ENCODE assay signal across 12 cellular contexts in genomic region chr12:40232602-40233001, GRCh38. TPM values are rescaled to one million over a fixed set of nuclear protein-coding genes. Genes with fewer than 3 reads are reported as not detected.
DNase-seq lines count a peak whose midpoint lies in the region; ATAC-seq lines count a peak whose summit lies in the region.
"Had no signal": no experiment of that assay in that cellular context is flagged by ENCODE, and none has a peak within 500 bp of the region (broad histone marks: within the 10 kb centered on the region; RNA-seq: fewer than 3 reads in every experiment).

No MANE protein-coding gene starts in this region.

- CTCF ChIA-PET in activated CD4-positive, alpha-beta memory T cell treated with anti-CD3 and anti-CD28 coated beads for 36 hours (lab: Charles Lee) = no interaction called here
- CTCF ChIA-PET in T-cell (lab: Charles Lee) = no interaction called here

- intact Hi-C loops in activated CD4-positive, alpha-beta memory T cell treated with anti-CD3 and anti-CD28 coated beads for 36 hours (cut with micrococcal nuclease) = no loop called here

- H3K9me3 Mint-ChIP-seq in stimulated activated naive B cell treated with anti-CD40 and anti-IgM and Interleukin-4, amounts not matched to agents 10 μg/mL and 1 μg/mL and 100 μg/mL, for 72 hours = peaks cover 0 to 4% of the 10 kb centered on the region in 2 donors
- H3K9me3 Mint-ChIP-seq in activated CD4-positive, alpha-beta memory T cell treated with anti-CD3 and anti-CD28 coated beads for 36 hours = no peaks in the 10 kb centered on the region
- H3K9me3 Mint-ChIP-seq in T-cell = peaks cover 0 to 3% (median 0%) of the 10 kb centered on the region in 3 donors
- H3K9me3 Mint-ChIP-seq: central memory CD8-positive, alpha-beta T cell; mesothelial cell of epicardium had no signal

- no peak for DNase-seq in stimulated activated naive B cell treated with anti-CD40 and anti-IgM and Interleukin-4, amounts not matched to agents 10 μg/mL and 1 μg/mL and 100 μg/mL, for 72 hours
- no peak for DNase-seq in AG08395 (ENCODE audit: low spot score)
- no peak for DNase-seq in activated CD4-positive, alpha-beta memory T cell treated with anti-CD3 and anti-CD28 coated beads for 36 hours
- no peak for DNase-seq in T-cell
- DNase-seq: activated T-cell treated with anti-CD3 and anti-CD28 coated beads, Interleukin-2, amount 50 U/mL, for 1 hour; foreskin melanocyte; substantia nigra had no signal

- ATAC-seq in GM19043 (IDR thresholded peaks at IDR 0.05; ENCODE audit: low read depth, unreplicated experiment) = peak; percentile 40
- peak; percentile 46 for ATAC-seq in HG02623 (IDR thresholded peaks at IDR 0.05; ENCODE audit: unreplicated experiment)
- peak; percentile 44 for ATAC-seq in HG03565 (IDR thresholded peaks at IDR 0.05; ENCODE audit: unreplicated experiment)
- peak; percentile 86 to 90 for ATAC-seq in stimulated activated naive B cell treated with anti-CD40 and anti-IgM and Interleukin-4, amounts not matched to agents 10 μg/mL and 1 μg/mL and 100 μg/mL, for 72 hours (replicated peaks)
- ATAC-seq in T-cell (replicated peaks in 1 of 4) = no peak

- peak overlapping the region; percentile 25 for H3K27ac Mint-ChIP-seq in stimulated activated naive B cell treated with anti-CD40 and anti-IgM and Interleukin-4, amounts not matched to agents 10 μg/mL and 1 μg/mL and 100 μg/mL, for 72 hours
- no peak overlapping the region for H3K27ac Mint-ChIP-seq in activated CD4-positive, alpha-beta memory T cell treated with anti-CD3 and anti-CD28 coated beads for 36 hours
- H3K27ac Mint-ChIP-seq in T-cell = no peak overlapping the region
- H3K27ac Mint-ChIP-seq: mesothelial cell of epicardium had no signal

- H3K27me3 Mint-ChIP-seq in stimulated activated naive B cell treated with anti-CD40 and anti-IgM and Interleukin-4, amounts not matched to agents 10 μg/mL and 1 μg/mL and 100 μg/mL, for 72 hours = no peaks in the 10 kb centered on the region
- H3K27me3 Mint-ChIP-seq in activated CD4-positive, alpha-beta memory T cell treated with anti-CD3 and anti-CD28 coated beads for 36 hours = peaks cover 4% of the 10 kb centered on the region
- H3K27me3 Mint-ChIP-seq in T-cell = peaks cover 4 to 6% of the 10 kb centered on the region in 2 donors
- H3K27me3 Mint-ChIP-seq: central memory CD8-positive, alpha-beta T cell had no signal

- peaks cover 31 to 59% of the 10 kb centered on the region in 2 donors for H3K4me1 Mint-ChIP-seq in stimulated activated naive B cell treated with anti-CD40 and anti-IgM and Interleukin-4, amounts not matched to agents 10 μg/mL and 1 μg/mL and 100 μg/mL, for 72 hours
- H3K4me1 Mint-ChIP-seq in activated CD4-positive, alpha-beta memory T cell treated with anti-CD3 and anti-CD28 coated beads for 36 hours (ENCODE audit: low read depth) = no peaks in the 10 kb centered on the region
- H3K4me1 Mint-ChIP-seq in T-cell = no peaks in the 10 kb centered on the region
- H3K4me1 Mint-ChIP-seq: central memory CD8-positive, alpha-beta T cell; mesothelial cell of epicardium had no signal

- peaks cover 31 to 42% of the 10 kb centered on the region in 2 donors for H3K36me3 Mint-ChIP-seq in stimulated activated naive B cell treated with anti-CD40 and anti-IgM and Interleukin-4, amounts not matched to agents 10 μg/mL and 1 μg/mL and 100 μg/mL, for 72 hours
- no peaks in the 10 kb centered on the region for H3K36me3 Mint-ChIP-seq in activated CD4-positive, alpha-beta memory T cell treated with anti-CD3 and anti-CD28 coated beads for 36 hours
- no peaks in the 10 kb centered on the region for H3K36me3 Mint-ChIP-seq in T-cell
- H3K36me3 Mint-ChIP-seq: mesothelial cell of epicardium had no signal

- POLR2A ChIA-PET in activated CD4-positive, alpha-beta memory T cell treated with anti-CD3 and anti-CD28 coated beads for 36 hours (lab: Charles Lee) = no interaction called here
- POLR2A ChIA-PET in T-cell (lab: Charles Lee) = no interaction called here

- H3K4me3 Mint-ChIP-seq in stimulated activated naive B cell treated with anti-CD40 and anti-IgM and Interleukin-4, amounts not matched to agents 10 μg/mL and 1 μg/mL and 100 μg/mL, for 72 hours = peak overlapping the region; percentile 32
- no peak overlapping the region for H3K4me3 Mint-ChIP-seq in activated CD4-positive, alpha-beta memory T cell treated with anti-CD3 and anti-CD28 coated beads for 36 hours
- no peak overlapping the region for H3K4me3 Mint-ChIP-seq in T-cell
- H3K4me3 Mint-ChIP-seq: central memory CD8-positive, alpha-beta T cell; mesothelial cell of epicardium had no signal

RNA-seq across cellular contexts. Expression of gene LRRK2, which starts 7.8 kb away (rescaled TPM):
- under 1 TPM in 1 of 2 experiments, not detected in 1; 0.21 TPM for total RNA-seq in activated CD4-positive, alpha-beta memory T cell treated with anti-CD3 and anti-CD28 coated beads for 36 hours
- 1 to 10 TPM in 4 of 5 donors, under 1 TPM in 1; 0.47 to 2.3 (median 1.8) TPM for total RNA-seq in T-cell

Comparison
In these comparisons a context has a peak if more than half of its experiments do, and no peak if none do; other contexts are left out.
1. ATAC-seq: peak in GM19043 (single experiment), HG02623 (single experiment), HG03565 (single experiment) and stimulated activated naive B cell treated with anti-CD40 and anti-IgM and Interleukin-4, amounts not matched to agents 10 μg/mL and 1 μg/mL and 100 μg/mL, for 72 hours (2 of 2); none in T-cell (0 of 4).
2. H3K4me3 Mint-ChIP-seq: peak in stimulated activated naive B cell treated with anti-CD40 and anti-IgM and Interleukin-4, amounts not matched to agents 10 μg/mL and 1 μg/mL and 100 μg/mL, for 72 hours (2 of 2); none in activated CD4-positive, alpha-beta memory T cell treated with anti-CD3 and anti-CD28 coated beads for 36 hours (single experiment) and T-cell (0 of 3).